23 cellular contexts compared by ENCODE assay signal in the genomic region with DNA sequence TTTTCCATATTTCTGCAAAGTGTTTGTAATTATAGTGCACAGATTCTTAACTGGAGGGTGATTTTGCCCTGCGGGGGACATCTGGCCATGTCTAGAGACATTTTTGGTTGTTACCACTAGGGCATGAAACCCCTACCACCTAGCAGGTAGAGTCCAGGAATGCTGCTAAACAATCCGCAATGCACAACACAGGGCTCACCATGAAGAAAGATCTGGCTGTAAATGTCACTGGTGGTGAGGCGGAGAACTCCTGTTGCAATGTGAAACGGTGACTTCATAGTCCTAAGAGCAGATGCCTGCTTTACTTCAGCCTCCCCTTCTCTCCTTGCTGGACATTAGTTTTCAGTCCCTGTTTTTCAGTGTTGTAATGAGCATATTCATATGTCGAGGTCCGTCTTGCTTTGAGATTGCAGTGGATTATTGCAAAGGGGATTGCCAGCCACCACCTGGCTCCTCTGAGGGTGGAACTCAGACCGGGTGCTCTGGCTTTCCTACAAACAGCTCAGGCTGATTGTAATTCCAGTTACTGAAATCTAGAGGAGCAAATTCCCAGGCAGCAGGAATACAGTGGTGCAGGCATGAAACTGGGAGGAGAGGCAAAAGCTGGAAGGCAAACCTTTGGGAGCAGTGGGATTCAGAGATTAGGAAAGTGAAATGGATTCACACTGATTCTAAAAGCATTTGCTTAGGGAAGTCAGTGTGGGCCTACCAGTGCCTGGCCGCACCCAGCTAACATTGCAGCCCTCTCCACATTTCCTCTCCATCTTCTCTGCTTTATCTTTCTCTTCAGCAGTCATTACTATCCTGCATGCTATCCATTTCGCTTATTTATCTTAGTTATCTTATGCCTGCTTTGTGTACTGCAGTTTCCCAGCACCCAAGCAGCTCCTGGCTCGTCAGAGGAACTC.
DNase-seq lines count a peak whose midpoint lies in the region; ATAC-seq and TF ChIP-seq lines count a peak whose summit lies in the region.
"Had no signal": no experiment of that assay in that cellular context is flagged by ENCODE, and none has a peak within 500 bp of the region (broad histone marks: within the 10 kb centered on the region; RNA-seq: fewer than 3 reads in every experiment).

No MANE protein-coding gene starts in this region.

- no peak overlapping the region for H2AFZ ChIP-seq in SK-N-SH (ENCODE audit: low read depth)

- 29% methylated on average over 10 of the region's 10 CpGs for WGBS in SK-N-SH (ENCODE audit: low lambda C conversion rate)

- BruUV-seq in MCF 10A (replicated peaks; lab: Mats Ljungman, UMichigan), result no TSS peak

- H3K79me2 ChIP-seq in SK-N-SH (ENCODE audit: insufficient read depth), result no peaks in the 10 kb centered on the region

- no peaks in the 10 kb centered on the region for H3K27me3 ChIP-seq in SK-N-SH (ENCODE audit: insufficient read depth)
- H3K27me3 ChIP-seq: BLaER1 treated with 17β-estradiol and CSF1 and Interleukin-3, amounts not matched to agents 10 nM and 100 nM; suprapubic skin; vagina had no signal

- no peak for TF ChIP-seq RAD21 in SK-N-SH (IDR thresholded peaks at IDR 0.05; ENCODE audit: low read length)

- no peak for TF ChIP-seq EP300 in SK-N-SH (IDR thresholded peaks at IDR 0.05; ENCODE audit: borderline replicate concordance in 1 of 2, low read depth in 1 of 2, low read length in 1 of 2)

- no peak for ATAC-seq in SK-N-SH treated with all-trans-retinoic acid at 6 μM for 48 hours
- ATAC-seq: stimulated activated memory B cell treated with anti-CD40 and anti-IgM and Interleukin-4, amounts not matched to agents 10 μg/mL and 1 μg/mL and 100 μg/mL, for 72 hours had no signal

- H3F3A ChIP-seq in SK-N-SH (replicated peaks; ENCODE audit: insufficient read depth), result no peaks in the 10 kb centered on the region

- H3K9me2 ChIP-seq in SK-N-SH, result no peaks in the 10 kb centered on the region

- no peaks in the 10 kb centered on the region for H3K36me3 ChIP-seq in SK-N-SH (replicated peaks in 1 of 2; ENCODE audit: control insufficient read depth in 1 of 2, insufficient read depth in 2 of 2, low read length in 1 of 2)
- H3K36me3 ChIP-seq: BLaER1 treated with 17β-estradiol and CSF1 and Interleukin-3, amounts not matched to agents 10 nM and 100 nM; suprapubic skin; vagina had no signal

- H3K4me2 ChIP-seq in SK-N-SH, result no peak overlapping the region
- H3K4me2 ChIP-seq: smooth muscle cell had no signal

- CTCF ChIA-PET in SK-N-SH (lab: Yijun Ruan, JAX) (interaction anchor here (0.6 to 1.7 kb wide), 3 partner anchors 31 to 44 kb away, joined by 3 to 4 read pairs (median 4); no protein-coding TSS in a partner anchor), MCF 10A (lab: Yijun Ruan, JAX) (interaction anchor here (0.5 to 4.3 kb wide), 6 partner anchors 13 to 473 kb away, joined by 3 to 36 read pairs (median 3); no protein-coding TSS in a partner anchor)

- H4K20me1 ChIP-seq in SK-N-SH (ENCODE audit: insufficient read depth), result no peaks in the 10 kb centered on the region
- H4K20me1 ChIP-seq: BLaER1 treated with 17β-estradiol and CSF1 and Interleukin-3, amounts not matched to agents 10 nM and 100 nM had no signal

- H3K9ac ChIP-seq in SK-N-SH, result no peak overlapping the region
- H3K9ac ChIP-seq: BLaER1 treated with 17β-estradiol and CSF1 and Interleukin-3, amounts not matched to agents 10 nM and 100 nM had no signal

- peak; percentile 39 for DNase-seq in SK-N-SH
- DNase-seq in MCF 10A (ENCODE audit: unreplicated experiment), result no peak
- peak; percentile 33 for DNase-seq in left kidney (ENCODE audit: low read depth, low spot score)
- DNase-seq in type B pancreatic cell (ENCODE audit: extremely low spot score, unreplicated experiment), result no peak
- no peak for DNase-seq in islet precursor cell
- no peak for DNase-seq in superior temporal gyrus (ENCODE audit: extremely low spot score)
- DNase-seq in T-helper 2 cell treated with Interferon-gamma antibody and Interleukin-4, amounts not matched to agents 5 μg/mL and 100 μg/mL, for 36 hours (ENCODE audit: low spot score), result no peak
- DNase-seq: activated B cell treated with CpG ODN at 0.5 μM for 24 hours; activated naive CD4-positive, alpha-beta T cell treated with anti-CD3 and anti-CD28 coated beads, Interleukin-2, amount 10 ng/mL, durations not matched to agents 7 days and 5 days; amniotic stem cell; Caco-2; kidney; NCI-H2081 treated with DMSO at 0.1 percent for 48 hours; NCI-H526 treated with DMSO at 0.1 percent for 48 hours; occipital lobe; stimulated activated CD4-positive, alpha-beta T cell treated with anti-CD3 and anti-CD28 coated beads, Interleukin-2, amount 100 ng/mL, for 48 hours; T1000 had no signal

- POLR2A ChIA-PET in SK-N-SH (lab: Yijun Ruan, JAX), result no interaction called here
- POLR2A ChIA-PET in MCF 10A (lab: Yijun Ruan, JAX), result interaction anchor here (0.6 kb wide), 2 partner anchors 93 to 124 kb away, joined by 3 to 4 read pairs; no protein-coding TSS in a partner anchor

- no peak overlapping the region for H3K4me3 Mint-ChIP-seq in MCF 10A (ENCODE audit: unreplicated experiment)
- no peak overlapping the region for H3K4me3 Mint-ChIP-seq in type B pancreatic cell
- H3K4me3 Mint-ChIP-seq in T-helper 2 cell treated with Interferon-gamma antibody and Interleukin-4, amounts not matched to agents 5 μg/mL and 100 μg/mL, for 36 hours, result no peak overlapping the region
- H3K4me3 Mint-ChIP-seq: activated B cell treated with CpG ODN at 0.5 μM for 24 hours; activated naive CD4-positive, alpha-beta T cell treated with anti-CD3 and anti-CD28 coated beads, Interleukin-2, amount 10 ng/mL, durations not matched to agents 7 days and 5 days; stimulated activated memory B cell treated with anti-CD40 and anti-IgM and Interleukin-4, amounts not matched to agents 10 μg/mL and 1 μg/mL and 100 μg/mL, for 72 hours had no signal

- H3K9me3 ChIP-seq in SK-N-SH, result no peaks in the 10 kb centered on the region
- H3K9me3 ChIP-seq: BLaER1 treated with 17β-estradiol and CSF1 and Interleukin-3, amounts not matched to agents 10 nM and 100 nM; Caco-2; suprapubic skin; vagina had no signal

- H3K27ac ChIP-seq in SK-N-SH (ENCODE audit: low read depth in 2 of 2, low read length in 1 of 2), result no peak overlapping the region
- H3K27ac ChIP-seq: BLaER1 treated with 17β-estradiol and CSF1 and Interleukin-3, amounts not matched to agents 10 nM and 100 nM; suprapubic skin; vagina had no signal

- H3K4me3 ChIP-seq in SK-N-SH (ENCODE audit: low read depth in 2 of 2, low read length in 1 of 2), result no peak overlapping the region
- H3K4me3 ChIP-seq: BLaER1 treated with 17β-estradiol and CSF1 and Interleukin-3, amounts not matched to agents 10 nM and 100 nM; smooth muscle cell; suprapubic skin; vagina had no signal

- H3K27ac Mint-ChIP-seq in MCF 10A (ENCODE audit: low read depth, unreplicated experiment) (peak overlapping the region; percentile 62), type B pancreatic cell (no peak overlapping the region)
- H3K27ac Mint-ChIP-seq in T-helper 2 cell treated with Interferon-gamma antibody and Interleukin-4, amounts not matched to agents 5 μg/mL and 100 μg/mL, for 36 hours, result no peak overlapping the region
- H3K27ac Mint-ChIP-seq: activated B cell treated with CpG ODN at 0.5 μM for 24 hours; activated naive CD4-positive, alpha-beta T cell treated with anti-CD3 and anti-CD28 coated beads, Interleukin-2, amount 10 ng/mL, durations not matched to agents 7 days and 5 days; stimulated activated memory B cell treated with anti-CD40 and anti-IgM and Interleukin-4, amounts not matched to agents 10 μg/mL and 1 μg/mL and 100 μg/mL, for 72 hours had no signal

- TF ChIP-seq CTCF in SK-N-SH (IDR thresholded peaks at IDR 0.05) (no peak), MCF 10A (IDR thresholded peaks at IDR 0.05; ENCODE audit: unreplicated experiment) (no peak), type B pancreatic cell (conservative IDR thresholded peaks at IDR 0.05) (peak; percentile 43)

- H3K4me1 Mint-ChIP-seq in MCF 10A (ENCODE audit: insufficient read depth, unreplicated experiment), result peaks cover 41% of the 10 kb centered on the region
- peaks cover 14% of the 10 kb centered on the region for H3K4me1 Mint-ChIP-seq in type B pancreatic cell (ENCODE audit: unreplicated experiment)
- no peaks in the 10 kb centered on the region for H3K4me1 Mint-ChIP-seq in T-helper 2 cell treated with Interferon-gamma antibody and Interleukin-4, amounts not matched to agents 5 μg/mL and 100 μg/mL, for 36 hours (ENCODE audit: low read depth)
- H3K4me1 Mint-ChIP-seq: activated naive CD4-positive, alpha-beta T cell treated with anti-CD3 and anti-CD28 coated beads, Interleukin-2, amount 10 ng/mL, durations not matched to agents 7 days and 5 days had no signal

- peaks cover 0 to 19% of the 10 kb centered on the region in 2 experiments; a peak in 1 of 4 replicates for H3K4me1 ChIP-seq in SK-N-SH (ENCODE audit: control insufficient read depth in 1 of 2, insufficient read depth in 2 of 2, low read depth in 1 of 2, low read length in 1 of 2)
- H3K4me1 ChIP-seq: Caco-2 had no signal

- H3K36me3 Mint-ChIP-seq in MCF 10A (ENCODE audit: insufficient read depth, unreplicated experiment) (no peaks in the 10 kb centered on the region), type B pancreatic cell (no peaks in the 10 kb centered on the region)
- no peaks in the 10 kb centered on the region for H3K36me3 Mint-ChIP-seq in T-helper 2 cell treated with Interferon-gamma antibody and Interleukin-4, amounts not matched to agents 5 μg/mL and 100 μg/mL, for 36 hours (ENCODE audit: low read depth)
- H3K36me3 Mint-ChIP-seq: activated naive CD4-positive, alpha-beta T cell treated with anti-CD3 and anti-CD28 coated beads, Interleukin-2, amount 10 ng/mL, durations not matched to agents 7 days and 5 days; stimulated activated memory B cell treated with anti-CD40 and anti-IgM and Interleukin-4, amounts not matched to agents 10 μg/mL and 1 μg/mL and 100 μg/mL, for 72 hours had no signal

- no peaks in the 10 kb centered on the region for H3K27me3 Mint-ChIP-seq in MCF 10A (ENCODE audit: insufficient read depth, unreplicated experiment)
- peaks cover 27% of the 10 kb centered on the region for H3K27me3 Mint-ChIP-seq in type B pancreatic cell
- no peaks in the 10 kb centered on the region for H3K27me3 Mint-ChIP-seq in T-helper 2 cell treated with Interferon-gamma antibody and Interleukin-4, amounts not matched to agents 5 μg/mL and 100 μg/mL, for 36 hours (ENCODE audit: low read depth)
- H3K27me3 Mint-ChIP-seq: stimulated activated memory B cell treated with anti-CD40 and anti-IgM and Interleukin-4, amounts not matched to agents 10 μg/mL and 1 μg/mL and 100 μg/mL, for 72 hours had no signal

- H3K9me3 Mint-ChIP-seq in MCF 10A (ENCODE audit: unreplicated experiment), result no peaks in the 10 kb centered on the region
- peaks cover 5% of the 10 kb centered on the region for H3K9me3 Mint-ChIP-seq in type B pancreatic cell
- no peaks in the 10 kb centered on the region for H3K9me3 Mint-ChIP-seq in T-helper 2 cell treated with Interferon-gamma antibody and Interleukin-4, amounts not matched to agents 5 μg/mL and 100 μg/mL, for 36 hours
- H3K9me3 Mint-ChIP-seq: activated naive CD4-positive, alpha-beta T cell treated with anti-CD3 and anti-CD28 coated beads, Interleukin-2, amount 10 ng/mL, durations not matched to agents 7 days and 5 days had no signal

- intact Hi-C loops in MCF 10A (cut with micrococcal nuclease), result no loop called here

TF ChIP-seq in SK-N-SH, 30 proteins besides CTCF, POLR2A, EP300 and RAD21 (continues in another document):
- TF ChIP-seq YY1 (IDR thresholded peaks at IDR 0.05; ENCODE audit: low read depth), result no peak

TF ChIP-seq in SK-N-SH treated with all-trans-retinoic acid at 6 μM for 48 hours, 23 proteins besides CTCF, POLR2A, EP300 and RAD21 (continues in another document):
- TF ChIP-seq OSR1 (CRISPR knock-in tag; IDR thresholded peaks at IDR 0.05), result no peak

Comparison
In these comparisons a context has a peak if more than half of its experiments do, and no peak if none do; other contexts are left out.
1. DNase-seq: peak in SK-N-SH (single experiment) and left kidney (single experiment); none in MCF 10A (single experiment), type B pancreatic cell (single experiment), islet precursor cell (single experiment), superior temporal gyrus (single experiment) and T-helper 2 cell treated with Interferon-gamma antibody and Interleukin-4, amounts not matched to agents 5 μg/mL and 100 μg/mL, for 36 hours (single experiment).